31 cellular contexts compared by ENCODE assay signal in the genomic region with DNA sequence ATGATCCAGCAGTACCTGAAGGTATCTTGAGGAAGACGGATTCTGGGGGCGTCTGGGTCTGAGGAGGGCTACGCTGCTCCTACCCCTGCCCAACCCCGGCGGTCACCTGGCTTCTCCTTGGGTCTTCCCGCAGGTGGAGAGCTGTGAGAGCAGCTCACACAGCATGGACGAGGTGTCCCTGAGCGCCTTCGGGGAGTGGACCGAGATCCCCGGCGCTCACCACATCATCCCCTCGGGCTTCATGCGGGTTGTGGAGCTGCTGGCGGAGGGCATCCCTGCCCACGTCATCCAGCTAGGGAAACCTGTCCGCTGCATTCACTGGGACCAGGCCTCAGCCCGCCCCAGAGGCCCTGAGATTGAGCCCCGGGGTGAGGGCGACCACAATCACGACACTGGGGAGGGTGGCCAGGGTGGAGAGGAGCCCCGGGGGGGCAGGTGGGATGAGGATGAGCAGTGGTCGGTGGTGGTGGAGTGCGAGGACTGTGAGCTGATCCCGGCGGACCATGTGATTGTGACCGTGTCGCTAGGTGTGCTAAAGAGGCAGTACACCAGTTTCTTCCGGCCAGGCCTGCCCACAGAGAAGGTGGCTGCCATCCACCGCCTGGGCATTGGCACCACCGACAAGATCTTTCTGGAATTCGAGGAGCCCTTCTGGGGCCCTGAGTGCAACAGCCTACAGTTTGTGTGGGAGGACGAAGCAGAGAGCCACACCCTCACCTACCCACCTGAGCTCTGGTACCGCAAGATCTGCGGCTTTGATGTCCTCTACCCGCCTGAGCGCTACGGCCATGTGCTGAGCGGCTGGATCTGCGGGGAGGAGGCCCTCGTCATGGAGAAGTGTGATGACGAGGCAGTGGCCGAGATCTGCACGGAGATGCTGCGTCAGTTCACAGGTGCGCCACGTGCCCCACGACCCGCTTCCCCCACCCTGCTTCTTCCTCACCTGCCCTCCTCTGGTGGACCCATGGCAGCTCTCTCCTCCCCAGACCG.
"Had no signal": no experiment of that assay in that cellular context is flagged by ENCODE, and none has a peak within 500 bp of the region (broad histone marks: within the 10 kb centered on the region; RNA-seq: fewer than 3 reads in every experiment).

No MANE protein-coding gene starts in this region.

- H3K9me3 Mint-ChIP-seq: activated naive CD4-positive, alpha-beta T cell treated with anti-CD3 and anti-CD28 coated beads, Interleukin-2, amount 10 ng/mL, durations not matched to agents 7 days and 5 days; activated naive CD8-positive, alpha-beta T cell treated with anti-CD3 and anti-CD28 coated beads, Interleukin-2, amount 10 ng/mL, durations not matched to agents 7 days and 5 days; activated T-helper 1 cell treated with anti-CD3 and anti-CD28 coated beads, Interleukin-12 subunit alpha, Interleukin-12 subunit beta, Interleukin-2, Interleukin-4 antibody, amounts not matched to agents 30 ng/mL and 10 ng/mL and 1 ng/mL, durations not matched to agents 14 hours and 24 hours and 36 hours; natural killer cell treated with Interleukin-12 subunit alpha and Interleukin-12 subunit beta and Interleukin-15 and Interleukin-18, amount 100 ng/mL, for 72 hours had no signal

- DNase-seq: activated CD4-positive, alpha-beta T cell treated with anti-CD3 and anti-CD28 coated beads for 48 hours; activated CD4-positive, alpha-beta T cell treated with anti-CD3 and anti-CD28 coated beads, Interleukin-2, amount 50 U/mL, for 48 hours; activated CD8-positive, alpha-beta memory T cell treated with anti-CD3 and anti-CD28 coated beads for 24 hours; activated gamma-delta T cell; activated naive CD4-positive, alpha-beta T cell treated with anti-CD3 and anti-CD28 coated beads, Interleukin-2, amount 10 ng/mL, durations not matched to agents 7 days and 5 days; activated naive CD8-positive, alpha-beta T cell treated with anti-CD3 and anti-CD28 coated beads, Interleukin-2, amount 10 ng/mL, durations not matched to agents 7 days and 5 days; cerebellar nuclear complex; cortex of kidney; foreskin fibroblast; head of caudate nucleus; hippocampal formation; left colon; mucosa of descending colon; small intestine; stimulated activated CD4-positive, alpha-beta T cell treated with anti-CD3 and anti-CD28 coated beads, Interleukin-1b, Interleukin-23, amount 100 ng/mL, for 48 hours; stimulated activated CD4-positive, alpha-beta T cell treated with anti-CD3 and anti-CD28 coated beads, Interleukin-4, amount 100 ng/mL, for 4 hours; stimulated activated CD8-positive, alpha-beta memory T cell treated with anti-CD3 and anti-CD28 coated beads, Interleukin-4, amount 100 ng/mL, for 48 hours; T-helper 17 cell; T1000; tibial artery; WERI-Rb-1 had no signal

- H3K36me3 Mint-ChIP-seq: activated naive CD4-positive, alpha-beta T cell treated with anti-CD3 and anti-CD28 coated beads, Interleukin-2, amount 10 ng/mL, durations not matched to agents 7 days and 5 days; natural killer cell treated with Interleukin-12 subunit alpha and Interleukin-12 subunit beta and Interleukin-15 and Interleukin-18, amount 100 ng/mL, for 72 hours; stimulated activated memory B cell treated with anti-CD40 and anti-IgM and Interleukin-4, amounts not matched to agents 10 μg/mL and 1 μg/mL and 100 μg/mL, for 72 hours had no signal

- H3K4me3 ChIP-seq: ascending aorta, cardiac muscle cell, mucosa of descending colon, suprapubic skin, tibial artery had no signal

- H3K27me3 ChIP-seq: ascending aorta, cardiac muscle cell, suprapubic skin, tibial artery had no signal

- H3K9me3 ChIP-seq: ascending aorta, suprapubic skin had no signal

- H3K4me1 ChIP-seq: ascending aorta, suprapubic skin, tibial artery had no signal

- H3K27me3 Mint-ChIP-seq: brain, progenitor cell of endocrine pancreas had no signal

- H3K27ac Mint-ChIP-seq: activated naive CD4-positive, alpha-beta T cell treated with anti-CD3 and anti-CD28 coated beads, Interleukin-2, amount 10 ng/mL, durations not matched to agents 7 days and 5 days; activated naive CD8-positive, alpha-beta T cell treated with anti-CD3 and anti-CD28 coated beads, Interleukin-2, amount 10 ng/mL, durations not matched to agents 7 days and 5 days; activated T-helper 1 cell treated with anti-CD3 and anti-CD28 coated beads, Interleukin-12 subunit alpha, Interleukin-12 subunit beta, Interleukin-2, Interleukin-4 antibody, amounts not matched to agents 30 ng/mL and 10 ng/mL and 1 ng/mL, durations not matched to agents 14 hours and 24 hours and 36 hours; brain; natural killer cell treated with Interleukin-12 subunit alpha and Interleukin-12 subunit beta and Interleukin-15 and Interleukin-18, amount 100 ng/mL, for 72 hours; stimulated activated memory B cell treated with anti-CD40 and anti-IgM and Interleukin-4, amounts not matched to agents 10 μg/mL and 1 μg/mL and 100 μg/mL, for 72 hours; T-helper 17 cell had no signal

- ATAC-seq: activated CD4-positive, CD25-positive, alpha-beta regulatory T cell treated with anti-CD3 and anti-CD28 coated beads, Interleukin-2, amount 50 U/mL, for 24 hours; left colon; mucosa of descending colon; sciatic nerve; stimulated activated memory B cell treated with anti-CD40 and anti-IgM and Interleukin-4, amounts not matched to agents 10 μg/mL and 1 μg/mL and 100 μg/mL, for 72 hours; T-helper 17 cell had no signal

- H3K4me3 Mint-ChIP-seq: activated naive CD4-positive, alpha-beta T cell treated with anti-CD3 and anti-CD28 coated beads, Interleukin-2, amount 10 ng/mL, durations not matched to agents 7 days and 5 days; activated naive CD8-positive, alpha-beta T cell treated with anti-CD3 and anti-CD28 coated beads, Interleukin-2, amount 10 ng/mL, durations not matched to agents 7 days and 5 days; activated T-helper 1 cell treated with anti-CD3 and anti-CD28 coated beads, Interleukin-12 subunit alpha, Interleukin-12 subunit beta, Interleukin-2, Interleukin-4 antibody, amounts not matched to agents 30 ng/mL and 10 ng/mL and 1 ng/mL, durations not matched to agents 14 hours and 24 hours and 36 hours; brain; natural killer cell treated with Interleukin-12 subunit alpha and Interleukin-12 subunit beta and Interleukin-15 and Interleukin-18, amount 100 ng/mL, for 72 hours; stimulated activated memory B cell treated with anti-CD40 and anti-IgM and Interleukin-4, amounts not matched to agents 10 μg/mL and 1 μg/mL and 100 μg/mL, for 72 hours; T-helper 17 cell had no signal

- H3K27ac ChIP-seq: ascending aorta, cardiac muscle cell, suprapubic skin, tibial artery, WERI-Rb-1 had no signal

- H3K4me1 Mint-ChIP-seq: activated naive CD4-positive, alpha-beta T cell treated with anti-CD3 and anti-CD28 coated beads, Interleukin-2, amount 10 ng/mL, durations not matched to agents 7 days and 5 days; activated naive CD8-positive, alpha-beta T cell treated with anti-CD3 and anti-CD28 coated beads, Interleukin-2, amount 10 ng/mL, durations not matched to agents 7 days and 5 days; brain; stimulated activated memory B cell treated with anti-CD40 and anti-IgM and Interleukin-4, amounts not matched to agents 10 μg/mL and 1 μg/mL and 100 μg/mL, for 72 hours; T-helper 17 cell had no signal

- H3K36me3 ChIP-seq: cardiac muscle cell had no signal
